In genomic region chr1:26432793-26433192, GRCh38 we compare ENCODE assay signal across 2 cellular contexts.
TF ChIP-seq lines count a peak whose summit lies in the region.

No MANE protein-coding gene starts in this region.

TF ChIP-seq in A549, 52 proteins besides CTCF, POLR2A, EP300 and RAD21:
- TF ChIP-seq E2F6 (IDR thresholded peaks at IDR 0.05; ENCODE audit: borderline replicate concordance, low read depth) = no peak
- no peak for TF ChIP-seq RNF2 (IDR thresholded peaks at IDR 0.05; ENCODE audit: borderline replicate concordance, low read depth)
- no peak for TF ChIP-seq FOXS1 (CRISPR knock-in tag; IDR thresholded peaks at IDR 0.05)
- TF ChIP-seq KDM5A (IDR thresholded peaks at IDR 0.05) = no peak
- no peak for TF ChIP-seq BCL3 (IDR thresholded peaks at IDR 0.05)
- TF ChIP-seq NPAS2 (CRISPR knock-in tag; IDR thresholded peaks at IDR 0.05; ENCODE audit: borderline replicate concordance) = no peak
- TF ChIP-seq HDAC2 (IDR thresholded peaks at IDR 0.05) = no peak
- TF ChIP-seq, protein P1, sequence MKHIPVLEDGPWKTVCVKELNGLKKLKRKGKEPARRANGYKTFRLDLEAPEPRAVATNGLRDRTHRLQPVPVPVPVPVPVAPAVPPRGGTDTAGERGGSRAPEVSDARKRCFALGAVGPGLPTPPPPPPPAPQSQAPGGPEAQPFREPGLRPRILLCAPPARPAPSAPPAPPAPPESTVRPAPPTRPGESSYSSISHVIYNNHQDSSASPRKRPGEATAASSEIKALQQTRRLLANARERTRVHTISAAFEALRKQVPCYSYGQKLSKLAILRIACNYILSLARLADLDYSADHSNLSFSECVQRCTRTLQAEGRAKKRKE (CRISPR knock-in tag; IDR thresholded peaks at IDR 0.05; ENCODE audit: low read depth) = no peak
- TF ChIP-seq CBX2 (IDR thresholded peaks at IDR 0.05; ENCODE audit: borderline replicate concordance, low read depth) = no peak
- TF ChIP-seq POLR2AphosphoS2 (conservative IDR thresholded peaks at IDR 0.05; ENCODE audit: low read length) = no peak
- TF ChIP-seq CHD4 (IDR thresholded peaks at IDR 0.05; ENCODE audit: borderline replicate concordance) = no peak
- no peak for TF ChIP-seq ZFP36 (IDR thresholded peaks at IDR 0.05; ENCODE audit: borderline replicate concordance, partially characterized antibody)
- TF ChIP-seq CEBPB (IDR thresholded peaks at IDR 0.05) = no peak
- no peak for TF ChIP-seq TP53 (CRISPR knock-in tag; IDR thresholded peaks at IDR 0.05)
- TF ChIP-seq, protein P2, sequence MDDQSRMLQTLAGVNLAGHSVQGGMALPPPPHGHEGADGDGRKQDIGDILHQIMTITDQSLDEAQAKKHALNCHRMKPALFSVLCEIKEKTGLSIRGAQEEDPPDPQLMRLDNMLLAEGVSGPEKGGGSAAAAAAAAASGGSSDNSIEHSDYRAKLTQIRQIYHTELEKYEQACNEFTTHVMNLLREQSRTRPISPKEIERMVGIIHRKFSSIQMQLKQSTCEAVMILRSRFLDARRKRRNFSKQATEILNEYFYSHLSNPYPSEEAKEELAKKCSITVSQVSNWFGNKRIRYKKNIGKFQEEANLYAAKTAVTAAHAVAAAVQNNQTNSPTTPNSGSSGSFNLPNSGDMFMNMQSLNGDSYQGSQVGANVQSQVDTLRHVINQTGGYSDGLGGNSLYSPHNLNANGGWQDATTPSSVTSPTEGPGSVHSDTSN (IDR thresholded peaks at IDR 0.05) = no peak
- no peak for TF ChIP-seq KDM1A (IDR thresholded peaks at IDR 0.05; ENCODE audit: low read depth)
- TF ChIP-seq REST (IDR thresholded peaks at IDR 0.05) = no peak
- TF ChIP-seq, protein P3, sequence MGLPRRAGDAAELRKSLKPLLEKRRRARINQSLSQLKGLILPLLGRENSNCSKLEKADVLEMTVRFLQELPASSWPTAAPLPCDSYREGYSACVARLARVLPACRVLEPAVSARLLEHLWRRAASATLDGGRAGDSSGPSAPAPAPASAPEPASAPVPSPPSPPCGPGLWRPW (IDR thresholded peaks at IDR 0.05) = no peak
- no peak for TF ChIP-seq SMC3 (IDR thresholded peaks at IDR 0.05)

TF ChIP-seq in IMR-90, 13 proteins besides CTCF, POLR2A, EP300 and RAD21 (continued from another document):
- TF ChIP-seq USF2 (IDR thresholded peaks at IDR 0.05; ENCODE audit: low read depth, low read length) (no peak), MXI1 (IDR thresholded peaks at IDR 0.05; ENCODE audit: borderline replicate concordance, low read depth, low read length) (no peak), ELK1 (IDR thresholded peaks at IDR 0.05; ENCODE audit: borderline replicate concordance, low read depth, low read length) (no peak), SMC3 (IDR thresholded peaks at IDR 0.05; ENCODE audit: low read depth, low read length) (no peak), MAFK (IDR thresholded peaks at IDR 0.05; ENCODE audit: low read depth, low read length) (no peak), RFX5 (IDR thresholded peaks at IDR 0.05; ENCODE audit: low read depth, low read length) (no peak), FOS (IDR thresholded peaks at IDR 0.05; ENCODE audit: low read depth, low read length) (no peak), NFE2L2 (IDR thresholded peaks at IDR 0.05; ENCODE audit: low read depth, low read length) (no peak), CHD1 (IDR thresholded peaks at IDR 0.05; ENCODE audit: low read depth, low read length) (no peak), BHLHE40 (IDR thresholded peaks at IDR 0.05; ENCODE audit: low read depth, low read length) (no peak)
